Comparison of ENCODE assay signal across 1 cellular context in the genomic region with DNA sequence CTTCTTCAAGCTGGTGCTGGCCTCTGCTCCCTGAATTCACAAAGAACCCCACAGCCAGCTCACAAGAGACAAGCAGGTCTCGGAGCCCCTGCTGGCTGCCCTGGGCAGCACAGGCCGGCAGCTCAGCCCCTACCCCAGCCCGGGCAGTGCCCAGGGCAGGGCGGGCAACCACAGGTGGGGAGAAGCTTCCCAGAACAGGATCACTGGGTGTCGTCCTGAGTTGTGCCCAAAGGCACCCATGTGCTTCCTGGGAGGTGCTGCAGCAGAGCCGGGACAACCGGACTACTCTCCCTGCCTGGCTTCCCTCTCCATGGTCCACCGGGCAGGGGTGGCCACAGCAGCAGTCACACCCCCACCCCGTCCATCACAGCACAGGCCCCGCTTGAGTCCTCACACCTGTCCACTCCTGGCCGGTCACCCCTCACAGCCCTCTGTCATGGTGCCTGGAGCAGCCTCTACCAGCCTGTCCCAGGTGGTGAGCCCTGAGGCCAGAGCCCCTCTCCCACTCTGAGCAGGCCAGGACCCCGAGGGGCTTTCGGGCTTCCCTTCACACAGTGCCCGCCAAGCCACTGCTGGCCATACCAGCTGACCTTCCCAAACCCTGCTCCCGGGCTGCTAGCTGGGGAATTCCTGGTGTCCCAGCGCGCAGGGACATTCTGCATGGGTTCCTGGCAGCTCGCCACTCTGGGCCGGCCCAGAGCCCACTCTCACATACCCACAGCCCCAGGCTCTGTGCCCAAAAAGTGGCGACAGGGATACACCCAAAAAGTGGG.
TF ChIP-seq lines count a peak whose summit lies in the region.

No MANE protein-coding gene starts in this region.

TF ChIP-seq in GM12878, 131 proteins besides CTCF, POLR2A, EP300 and RAD21:
- TF ChIP-seq, protein P1, sequence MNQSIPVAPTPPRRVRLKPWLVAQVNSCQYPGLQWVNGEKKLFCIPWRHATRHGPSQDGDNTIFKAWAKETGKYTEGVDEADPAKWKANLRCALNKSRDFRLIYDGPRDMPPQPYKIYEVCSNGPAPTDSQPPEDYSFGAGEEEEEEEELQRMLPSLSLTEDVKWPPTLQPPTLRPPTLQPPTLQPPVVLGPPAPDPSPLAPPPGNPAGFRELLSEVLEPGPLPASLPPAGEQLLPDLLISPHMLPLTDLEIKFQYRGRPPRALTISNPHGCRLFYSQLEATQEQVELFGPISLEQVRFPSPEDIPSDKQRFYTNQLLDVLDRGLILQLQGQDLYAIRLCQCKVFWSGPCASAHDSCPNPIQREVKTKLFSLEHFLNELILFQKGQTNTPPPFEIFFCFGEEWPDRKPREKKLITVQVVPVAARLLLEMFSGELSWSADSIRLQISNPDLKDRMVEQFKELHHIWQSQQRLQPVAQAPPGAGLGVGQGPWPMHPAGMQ (IDR thresholded peaks at IDR 0.05; ENCODE audit: borderline replicate concordance) = no peak
- TF ChIP-seq RCOR1 (conservative IDR thresholded peaks at IDR 0.05; ENCODE audit: low read depth, low read length) = no peak
- TF ChIP-seq CBFB (IDR thresholded peaks at IDR 0.05; ENCODE audit: low read depth) = no peak
- TF ChIP-seq, protein P2, sequence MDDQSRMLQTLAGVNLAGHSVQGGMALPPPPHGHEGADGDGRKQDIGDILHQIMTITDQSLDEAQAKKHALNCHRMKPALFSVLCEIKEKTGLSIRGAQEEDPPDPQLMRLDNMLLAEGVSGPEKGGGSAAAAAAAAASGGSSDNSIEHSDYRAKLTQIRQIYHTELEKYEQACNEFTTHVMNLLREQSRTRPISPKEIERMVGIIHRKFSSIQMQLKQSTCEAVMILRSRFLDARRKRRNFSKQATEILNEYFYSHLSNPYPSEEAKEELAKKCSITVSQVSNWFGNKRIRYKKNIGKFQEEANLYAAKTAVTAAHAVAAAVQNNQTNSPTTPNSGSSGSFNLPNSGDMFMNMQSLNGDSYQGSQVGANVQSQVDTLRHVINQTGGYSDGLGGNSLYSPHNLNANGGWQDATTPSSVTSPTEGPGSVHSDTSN (IDR thresholded peaks at IDR 0.05; ENCODE audit: insufficient replicate concordance, low read depth, low read length) = no peak
- TF ChIP-seq RBBP5 (conservative IDR thresholded peaks at IDR 0.05) = no peak
- TF ChIP-seq POLR2AphosphoS2 (IDR thresholded peaks at IDR 0.05; ENCODE audit: low read depth, low read length) = no peak
- no peak for TF ChIP-seq MEF2B (IDR thresholded peaks at IDR 0.05; ENCODE audit: partially characterized antibody, poor library complexity, severe bottlenecking)
- TF ChIP-seq TCF3 (IDR thresholded peaks at IDR 0.05; ENCODE audit: borderline replicate concordance, insufficient read depth, low read depth, low read length) = no peak
- TF ChIP-seq MTA2 (IDR thresholded peaks at IDR 0.05; ENCODE audit: low read depth) = no peak
- TF ChIP-seq CHD4 (IDR thresholded peaks at IDR 0.05) = no peak
- TF ChIP-seq, protein P3, sequence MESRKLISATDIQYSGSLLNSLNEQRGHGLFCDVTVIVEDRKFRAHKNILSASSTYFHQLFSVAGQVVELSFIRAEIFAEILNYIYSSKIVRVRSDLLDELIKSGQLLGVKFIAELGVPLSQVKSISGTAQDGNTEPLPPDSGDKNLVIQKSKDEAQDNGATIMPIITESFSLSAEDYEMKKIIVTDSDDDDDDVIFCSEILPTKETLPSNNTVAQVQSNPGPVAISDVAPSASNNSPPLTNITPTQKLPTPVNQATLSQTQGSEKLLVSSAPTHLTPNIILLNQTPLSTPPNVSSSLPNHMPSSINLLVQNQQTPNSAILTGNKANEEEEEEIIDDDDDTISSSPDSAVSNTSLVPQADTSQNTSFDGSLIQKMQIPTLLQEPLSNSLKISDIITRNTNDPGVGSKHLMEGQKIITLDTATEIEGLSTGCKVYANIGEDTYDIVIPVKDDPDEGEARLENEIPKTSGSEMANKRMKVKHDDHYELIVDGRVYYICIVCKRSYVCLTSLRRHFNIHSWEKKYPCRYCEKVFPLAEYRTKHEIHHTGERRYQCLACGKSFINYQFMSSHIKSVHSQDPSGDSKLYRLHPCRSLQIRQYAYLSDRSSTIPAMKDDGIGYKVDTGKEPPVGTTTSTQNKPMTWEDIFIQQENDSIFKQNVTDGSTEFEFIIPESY (IDR thresholded peaks at IDR 0.05) = no peak
- no peak for TF ChIP-seq FOXM1 (IDR thresholded peaks at IDR 0.05; ENCODE audit: low read depth, low read length)
- TF ChIP-seq DPF2 (IDR thresholded peaks at IDR 0.05) = no peak
- TF ChIP-seq ZNF622 (IDR thresholded peaks at IDR 0.05) = no peak
